ENCODE assay signal across 10 cellular contexts in the genomic region with DNA sequence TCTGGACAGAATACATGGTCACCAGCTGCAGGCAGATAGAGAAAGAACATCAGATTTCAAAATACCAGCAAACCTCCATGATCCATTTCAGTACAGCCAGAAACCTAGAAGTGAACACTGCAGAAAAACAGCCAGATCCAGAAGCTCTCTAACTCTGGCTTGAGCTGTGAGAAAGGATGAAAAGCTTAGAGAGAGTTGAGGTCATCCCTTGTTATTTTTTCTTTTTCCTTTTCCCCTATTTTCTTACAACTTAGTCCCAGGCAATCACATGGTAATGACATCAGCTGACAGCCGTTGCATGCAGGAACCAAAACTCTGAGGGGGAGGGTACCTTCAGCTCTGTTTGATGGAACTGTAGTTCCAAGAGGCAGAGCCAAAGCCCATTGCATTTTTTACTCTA.
DNase-seq lines count a peak whose midpoint lies in the region; ATAC-seq and TF ChIP-seq lines count a peak whose summit lies in the region.
"Had no signal": no experiment of that assay in that cellular context is flagged by ENCODE, and none has a peak within 500 bp of the region (broad histone marks: within the 10 kb centered on the region; RNA-seq: fewer than 3 reads in every experiment).

No MANE protein-coding gene starts in this region.

- ATAC-seq in GM21390 (IDR thresholded peaks at IDR 0.05; ENCODE audit: unreplicated experiment) = no peak
- no peak for ATAC-seq in HG02623 (IDR thresholded peaks at IDR 0.05; ENCODE audit: unreplicated experiment)

- H3K27ac Mint-ChIP-seq in nephron progenitor cell = peak overlapping the region; percentile 93

- H3K9me3 Mint-ChIP-seq in nephron progenitor cell = peaks cover 10% of the 10 kb centered on the region

- no peak for TF ChIP-seq CTCF in NB4 (IDR thresholded peaks at IDR 0.05; ENCODE audit: low read depth, low read length)
- TF ChIP-seq CTCF in nephron progenitor cell (IDR thresholded peaks at IDR 0.05) = no peak

- no peaks in the 10 kb centered on the region for H3K27me3 Mint-ChIP-seq in nephron progenitor cell (ENCODE audit: low read depth, poor library complexity)

- peaks cover 24% of the 10 kb centered on the region for H3K4me1 Mint-ChIP-seq in nephron progenitor cell

- no peak for TF ChIP-seq POLR2A in NB4 (IDR thresholded peaks at IDR 0.05; ENCODE audit: extremely low read depth, insufficient read length)

- no peak overlapping the region for H3K4me3 Mint-ChIP-seq in nephron progenitor cell

- H3K4me3 ChIP-seq in NB4 (ENCODE audit: low read depth, low read length) = no peak overlapping the region

- H3K36me3 Mint-ChIP-seq in nephron progenitor cell (ENCODE audit: low read depth) = peaks cover 22% of the 10 kb centered on the region

- DNase-seq in C1 segment of cervical spinal cord (lab: John Stamatoyannopoulos, UW) (peak in 8 of 14 donors; percentile 7 to 50 (median 21)), NB4 (ENCODE audit: low read depth) (peak; percentile 9), fibroblast of gingiva (ENCODE audit: low read depth) (peak; percentile 32), nephron progenitor cell (no peak), UCSD-AML1 (lab: John Stamatoyannopoulos, UW; ENCODE audit: unreplicated experiment) (no peak), NCI-H146 (lab: John Stamatoyannopoulos, UW) (no peak)
- DNase-seq: activated CD8-positive, alpha-beta memory T cell treated with anti-CD3 and anti-CD28 coated beads, Interleukin-2, amount 50 U/mL, for 4 hours; NCI-H345 had no signal

Comparison
In these comparisons a context has a peak if more than half of its experiments do, and no peak if none do; other contexts are left out.
1. DNase-seq: peak in C1 segment of cervical spinal cord (8 of 14), NB4 (single experiment) and fibroblast of gingiva (single experiment); none in nephron progenitor cell (single experiment), UCSD-AML1 (single experiment) and NCI-H146 (single experiment).